In the genomic region with DNA sequence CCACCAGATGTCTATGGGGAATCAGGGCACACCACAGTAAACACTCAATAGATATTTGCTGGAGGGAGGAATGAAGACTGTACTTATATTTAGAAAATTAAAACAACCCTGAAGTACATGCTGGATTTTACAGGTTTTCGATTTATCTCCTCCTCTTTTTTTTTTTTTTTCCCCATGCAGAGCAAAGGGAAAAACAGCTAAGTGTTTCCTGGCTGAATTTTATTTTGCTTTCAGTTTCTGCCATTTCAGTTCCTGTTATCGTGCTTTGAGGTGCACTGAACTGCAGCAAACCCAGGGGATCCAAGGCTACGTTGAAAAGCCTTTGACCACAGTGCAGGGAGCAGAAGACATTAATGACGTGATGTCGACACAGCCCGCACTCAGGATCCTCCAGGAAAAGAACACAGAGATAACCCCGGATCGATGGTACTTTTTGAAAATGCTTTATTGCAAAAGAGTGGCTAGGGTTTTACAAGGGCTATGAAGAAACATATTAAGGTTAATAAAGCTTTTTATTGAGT, we compare ENCODE assay signal across 8 cellular contexts. TPM values are rescaled to one million over a fixed set of nuclear protein-coding genes. Genes with fewer than 3 reads are reported as not detected.
DNase-seq lines count a peak whose midpoint lies in the region; ATAC-seq and TF ChIP-seq lines count a peak whose summit lies in the region.

No MANE protein-coding gene starts in this region.

- peak; percentile 98 for ATAC-seq in GM21786 (IDR thresholded peaks at IDR 0.05; ENCODE audit: unreplicated experiment)

- TF ChIP-seq CTCF in GM12865 (IDR thresholded peaks at IDR 0.05; ENCODE audit: insufficient read depth, low read depth, low read length, missing control alignments): no peak
- TF ChIP-seq CTCF in glutamatergic neuron (IDR thresholded peaks at IDR 0.05; ENCODE audit: partially characterized antibody, unreplicated experiment): no peak
- TF ChIP-seq CTCF in BE2C (IDR thresholded peaks at IDR 0.05; ENCODE audit: low read depth, low read length): no peak
- no peak for TF ChIP-seq CTCF in brain microvascular endothelial cell (IDR thresholded peaks at IDR 0.05; ENCODE audit: low read depth, low read length, missing control alignments)

- in situ Hi-C loops in brain microvascular endothelial cell (cut with HindIII; ENCODE audit: low pct_ligation_motif_present, low sequenced_read_pairs): no loop called here

- H3K27me3 Mint-ChIP-seq in glutamatergic neuron (ENCODE audit: unreplicated experiment): peaks cover 1% of the 10 kb centered on the region

- H3K36me3 ChIP-seq in skeletal muscle tissue (ENCODE audit: control insufficient read depth in 3 of 3, insufficient read depth in 3 of 3, low read length in 3 of 3) (no peaks in the 10 kb centered on the region), BE2C (no peaks in the 10 kb centered on the region), brain microvascular endothelial cell (replicated peaks) (no peaks in the 10 kb centered on the region)

- peak overlapping the region; percentile 58 for H3K4me3 Mint-ChIP-seq in glutamatergic neuron (ENCODE audit: unreplicated experiment)

- H3K36me3 Mint-ChIP-seq in glutamatergic neuron (ENCODE audit: unreplicated experiment): no peaks in the 10 kb centered on the region

- H3K9me3 ChIP-seq in skeletal muscle tissue (ENCODE audit: control insufficient read depth in 3 of 3, low read length in 3 of 3) (no peaks in the 10 kb centered on the region), BE2C (no peaks in the 10 kb centered on the region)

- H3K27ac ChIP-seq in skeletal muscle tissue (ENCODE audit: low read depth, low read length): peak overlapping the region; percentile 68
- no peak overlapping the region for H3K27ac ChIP-seq in brain microvascular endothelial cell

- peak overlapping the region; percentile 62 to 85 (median 70) for H3K9ac ChIP-seq in skeletal muscle tissue (ENCODE audit: low read depth in 1 of 3, low read length in 3 of 3)

- H3K9me3 Mint-ChIP-seq in glutamatergic neuron (ENCODE audit: unreplicated experiment): peaks cover 10% of the 10 kb centered on the region

- H3K4me1 ChIP-seq in skeletal muscle tissue (ENCODE audit: control insufficient read depth in 3 of 3, insufficient read depth in 3 of 3, low read length in 3 of 3) (peaks cover 0 to 4% (median 2%) of the 10 kb centered on the region in 3 donors), BE2C (no peaks in the 10 kb centered on the region)

- H3K4me3 ChIP-seq in GM12865 (ENCODE audit: low read depth, low read length): peak overlapping the region; percentile 35
- H3K4me3 ChIP-seq in skeletal muscle tissue (ENCODE audit: low read length in 3 of 3): peak overlapping the region; percentile 63 to 78 (median 66)
- H3K4me3 ChIP-seq in BE2C (ENCODE audit: low read depth, low read length): no peak overlapping the region
- H3K4me3 ChIP-seq in brain microvascular endothelial cell (ENCODE audit: low read depth, low read length): no peak overlapping the region

- no peaks in the 10 kb centered on the region for H3K27me3 ChIP-seq in skeletal muscle tissue (ENCODE audit: control insufficient read depth in 3 of 3, insufficient read depth in 3 of 3, low read length in 3 of 3)
- no peaks in the 10 kb centered on the region for H3K27me3 ChIP-seq in BE2C
- no peaks in the 10 kb centered on the region for H3K27me3 ChIP-seq in brain microvascular endothelial cell (replicated peaks)

- peaks cover 23% of the 10 kb centered on the region for H3K4me1 Mint-ChIP-seq in glutamatergic neuron (ENCODE audit: low read depth, unreplicated experiment)

- peak overlapping the region; percentile 92 for H3K27ac Mint-ChIP-seq in glutamatergic neuron (ENCODE audit: unreplicated experiment)

- DNase-seq in GM12865 (ENCODE audit: low read depth): peak; percentile 76
- DNase-seq in Kasumi-1 (lab: John Stamatoyannopoulos, UW): peak; percentile 32 to 39
- peak; percentile 54 for DNase-seq in activated CD8-positive, alpha-beta memory T cell treated with anti-CD3 and anti-CD28 coated beads, Interleukin-2, amount 50 U/mL, for 48 hours
- no peak for DNase-seq in glutamatergic neuron
- DNase-seq in BE2C: no peak
- DNase-seq in brain microvascular endothelial cell: no peak

RNA-seq across cellular contexts. Expression of a gene that starts 35.9 kb away (rescaled TPM):
- total RNA-seq in glutamatergic neuron (ENCODE audit: unreplicated experiment) (383 TPM), skeletal muscle tissue (198 TPM)
- 101 TPM for polyA plus RNA-seq in BE2C (2012; ENCODE audit: insufficient read depth, insufficient read length, low read depth)

Comparison
In these comparisons a context has a peak if more than half of its experiments do, and no peak if none do; other contexts are left out.
1. DNase-seq: peak in GM12865 (single experiment), Kasumi-1 (2 of 2) and activated CD8-positive, alpha-beta memory T cell treated with anti-CD3 and anti-CD28 coated beads, Interleukin-2, amount 50 U/mL, for 48 hours (single experiment); none in glutamatergic neuron (single experiment), BE2C (single experiment) and brain microvascular endothelial cell (single experiment).
2. H3K4me3 ChIP-seq: peak in GM12865 (single experiment) and skeletal muscle tissue (3 of 3); none in BE2C (single experiment) and brain microvascular endothelial cell (single experiment).